Comparison of ENCODE assay signal across 12 cellular contexts in genomic region chr11:128499613-128500213, GRCh38.
A peak's percentile ranks its signal among the peaks of the same experiment; 100 is the strongest.
DNase-seq lines count a peak whose midpoint lies in the region; ATAC-seq lines count a peak whose summit lies in the region.
"Had no signal": no experiment of that assay in that cellular context is flagged by ENCODE, and none has a peak within 500 bp of the region (broad histone marks: within the 10 kb centered on the region; RNA-seq: fewer than 3 reads in every experiment).

No MANE protein-coding gene starts in this region.

- ATAC-seq in stimulated activated naive CD8-positive, alpha-beta T cell treated with anti-CD3 and anti-CD28 coated beads, Interleukin-15, amount 100 ng/mL, for 72 hours, result no peak
- no peak for ATAC-seq in HG03139 (IDR thresholded peaks at IDR 0.05; ENCODE audit: unreplicated experiment)

- H3K27ac Mint-ChIP-seq in T-helper 2 cell treated with Interferon-gamma antibody and Interleukin-4, amounts not matched to agents 5 μg/mL and 100 μg/mL, for 36 hours, result peak overlapping the region; percentile 92
- H3K27ac Mint-ChIP-seq in activated CD4-positive, alpha-beta memory T cell treated with anti-CD3 and anti-CD28 coated beads, Interleukin-2, amount 10 ng/mL, durations not matched to agents 7 days and 5 days, result peak overlapping the region; percentile 76
- peak overlapping the region; percentile 79 to 92 for H3K27ac Mint-ChIP-seq in stimulated activated naive CD8-positive, alpha-beta T cell treated with anti-CD3 and anti-CD28 coated beads, Interleukin-15, amount 100 ng/mL, for 72 hours

- H3K27me3 Mint-ChIP-seq in T-helper 2 cell treated with Interferon-gamma antibody and Interleukin-4, amounts not matched to agents 5 μg/mL and 100 μg/mL, for 36 hours (ENCODE audit: low read depth), result no peaks in the 10 kb centered on the region
- no peaks in the 10 kb centered on the region for H3K27me3 Mint-ChIP-seq in activated CD4-positive, alpha-beta memory T cell treated with anti-CD3 and anti-CD28 coated beads, Interleukin-2, amount 10 ng/mL, durations not matched to agents 7 days and 5 days
- H3K27me3 Mint-ChIP-seq in stimulated activated naive CD8-positive, alpha-beta T cell treated with anti-CD3 and anti-CD28 coated beads, Interleukin-15, amount 100 ng/mL, for 72 hours, result no peaks in the 10 kb centered on the region

- POLR2A ChIA-PET in activated CD4-positive, alpha-beta memory T cell treated with anti-CD3 and anti-CD28 coated beads, Interleukin-2, amount 10 ng/mL, durations not matched to agents 7 days and 5 days (lab: Charles Lee), result interaction anchor here (1.4 to 31.4 kb wide), 8 partner anchors 13 to 208 kb away, joined by 4 to 1025 read pairs (median 155); no protein-coding TSS in a partner anchor

- peak overlapping the region; percentile 89 for H3K4me3 Mint-ChIP-seq in T-helper 2 cell treated with Interferon-gamma antibody and Interleukin-4, amounts not matched to agents 5 μg/mL and 100 μg/mL, for 36 hours
- H3K4me3 Mint-ChIP-seq in activated CD4-positive, alpha-beta memory T cell treated with anti-CD3 and anti-CD28 coated beads, Interleukin-2, amount 10 ng/mL, durations not matched to agents 7 days and 5 days, result peak overlapping the region; percentile 69
- H3K4me3 Mint-ChIP-seq in stimulated activated naive CD8-positive, alpha-beta T cell treated with anti-CD3 and anti-CD28 coated beads, Interleukin-15, amount 100 ng/mL, for 72 hours, result peak overlapping the region; percentile 85 to 95

- no peak for DNase-seq in T-helper 2 cell treated with Interferon-gamma antibody and Interleukin-4, amounts not matched to agents 5 μg/mL and 100 μg/mL, for 36 hours (ENCODE audit: low spot score)
- DNase-seq in T-helper 2 cell (no peak), left kidney (ENCODE audit: low read depth, low spot score) (peak; percentile 56), NCI-H128 (lab: John Stamatoyannopoulos, UW; ENCODE audit: unreplicated experiment) (no peak)
- DNase-seq in activated CD4-positive, alpha-beta memory T cell treated with anti-CD3 and anti-CD28 coated beads, Interleukin-2, amount 10 ng/mL, durations not matched to agents 7 days and 5 days, result no peak
- DNase-seq in stimulated activated naive CD8-positive, alpha-beta T cell treated with anti-CD3 and anti-CD28 coated beads, Interleukin-15, amount 100 ng/mL, for 72 hours, result no peak
- DNase-seq in stimulated activated CD8-positive, alpha-beta memory T cell treated with anti-CD3 and anti-CD28 coated beads, Interleukin-4, amount 100 ng/mL, for 48 hours, result no peak
- DNase-seq: activated CD4-positive, alpha-beta T cell treated with anti-CD3 and anti-CD28 coated beads for 1 hour; central memory CD4-positive, alpha-beta T cell; KBM-7; stimulated activated naive CD4-positive, alpha-beta T cell treated with Interleukin-2 at 50 U/mL for 16 hours had no signal

- peaks cover 75% of the 10 kb centered on the region for H3K36me3 Mint-ChIP-seq in T-helper 2 cell treated with Interferon-gamma antibody and Interleukin-4, amounts not matched to agents 5 μg/mL and 100 μg/mL, for 36 hours (ENCODE audit: low read depth)
- peaks cover 88% of the 10 kb centered on the region for H3K36me3 Mint-ChIP-seq in activated CD4-positive, alpha-beta memory T cell treated with anti-CD3 and anti-CD28 coated beads, Interleukin-2, amount 10 ng/mL, durations not matched to agents 7 days and 5 days (ENCODE audit: low read depth)

- CTCF ChIA-PET in activated CD4-positive, alpha-beta memory T cell treated with anti-CD3 and anti-CD28 coated beads, Interleukin-2, amount 10 ng/mL, durations not matched to agents 7 days and 5 days (lab: Charles Lee), result interaction anchor here (0.6 to 5.3 kb wide), 7 partner anchors 9 to 176 kb away, joined by 3 to 28 read pairs (median 4); no protein-coding TSS in a partner anchor

- H3K9me3 Mint-ChIP-seq in T-helper 2 cell treated with Interferon-gamma antibody and Interleukin-4, amounts not matched to agents 5 μg/mL and 100 μg/mL, for 36 hours, result no peaks in the 10 kb centered on the region
- H3K9me3 Mint-ChIP-seq in activated CD4-positive, alpha-beta memory T cell treated with anti-CD3 and anti-CD28 coated beads, Interleukin-2, amount 10 ng/mL, durations not matched to agents 7 days and 5 days, result no peaks in the 10 kb centered on the region
- H3K9me3 Mint-ChIP-seq in stimulated activated naive CD8-positive, alpha-beta T cell treated with anti-CD3 and anti-CD28 coated beads, Interleukin-15, amount 100 ng/mL, for 72 hours, result no peaks in the 10 kb centered on the region

- peaks cover 92% of the 10 kb centered on the region for H3K4me1 Mint-ChIP-seq in T-helper 2 cell treated with Interferon-gamma antibody and Interleukin-4, amounts not matched to agents 5 μg/mL and 100 μg/mL, for 36 hours (ENCODE audit: low read depth)
- H3K4me1 Mint-ChIP-seq in activated CD4-positive, alpha-beta memory T cell treated with anti-CD3 and anti-CD28 coated beads, Interleukin-2, amount 10 ng/mL, durations not matched to agents 7 days and 5 days, result peaks cover 97% of the 10 kb centered on the region
- peaks cover 97% of the 10 kb centered on the region for H3K4me1 Mint-ChIP-seq in stimulated activated naive CD8-positive, alpha-beta T cell treated with anti-CD3 and anti-CD28 coated beads, Interleukin-15, amount 100 ng/mL, for 72 hours
